Comparison of ENCODE assay signal across 8 cellular contexts in the genomic region with DNA sequence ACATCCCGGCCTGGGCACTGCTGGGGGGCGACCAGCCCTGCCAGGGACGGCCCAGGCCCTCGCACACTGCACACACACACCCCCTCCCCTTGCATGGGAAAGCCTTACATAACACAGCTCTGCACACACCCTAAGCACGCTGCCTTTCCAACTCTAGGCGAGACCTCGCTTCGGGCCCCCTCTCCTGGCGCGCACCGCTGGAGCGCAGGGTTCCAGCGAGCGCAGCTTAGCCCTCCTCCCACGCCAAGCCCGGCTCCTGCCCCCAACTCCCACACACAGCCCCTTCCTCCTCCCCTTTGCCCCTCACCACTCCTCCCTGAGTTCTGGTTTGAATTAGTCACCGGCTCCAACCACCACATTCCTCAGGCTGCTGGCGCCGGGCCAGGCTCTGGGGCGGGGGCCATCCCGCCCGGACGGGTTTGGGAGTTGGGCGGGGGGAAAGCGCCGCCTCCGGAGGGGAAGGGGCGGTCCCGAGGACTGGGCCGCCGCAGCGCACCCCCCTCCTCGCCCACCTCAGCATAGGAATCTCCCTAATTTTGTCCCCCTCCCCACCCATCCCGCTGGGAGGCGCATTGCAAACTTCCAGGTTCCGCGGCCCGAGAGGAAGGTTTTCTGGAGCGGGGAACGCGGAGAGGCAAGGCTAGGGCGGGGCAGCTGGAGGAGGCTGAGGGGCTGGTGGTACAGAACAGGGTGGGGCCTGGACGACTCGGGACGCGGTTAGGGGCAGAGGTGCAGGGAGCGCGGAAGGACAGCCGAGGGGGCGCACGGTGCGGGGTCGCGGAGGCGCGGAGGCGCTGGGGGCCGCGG. TPM values are rescaled to one million over a fixed set of nuclear protein-coding genes. Genes with fewer than 3 reads are reported as not detected.
DNase-seq lines count a peak whose midpoint lies in the region; ATAC-seq, FAIRE-seq and TF ChIP-seq lines count a peak whose summit lies in the region.

No MANE protein-coding gene starts in this region.

- WGBS in gastroesophageal sphincter (ENCODE audit: low coverage in 1 of 2), 2 donors = 3% methylated on average over 11 of the region's 59 CpGs; no CpG with 5 or more reads in 1 of the 2 donors
- no CpG with 5 or more reads among the region's 59 CpGs for WGBS in neuronal stem cell (ENCODE audit: extremely low coverage in 2 of 2, insufficient read length in 2 of 2, insufficient replicate concordance in 1 of 2), 2 donors

- H3K14ac ChIP-seq in neuronal stem cell (ENCODE audit: low read length) = peak overlapping the region; percentile 90

- peak overlapping the region; percentile 91 for H3K9ac ChIP-seq in neuronal stem cell (ENCODE audit: low read depth, low read length, poor library complexity)

- peak overlapping the region; percentile 83 for H2AFZ ChIP-seq in neuronal stem cell (ENCODE audit: low read length)

- peak overlapping the region; percentile 94 to 100 (median 96) for H3K27ac ChIP-seq in gastroesophageal sphincter
- H3K27ac ChIP-seq in neuronal stem cell (replicated peaks; ENCODE audit: low read length) = peak overlapping the region; percentile 8

- no peak overlapping the region for H3K27ac Mint-ChIP-seq in activated naive CD8-positive, alpha-beta T cell treated with anti-CD3 and anti-CD28 coated beads for 36 hours

- peak in 3 of 4 experiments; percentile 5 to 17 (median 13) for TF ChIP-seq CTCF in gastroesophageal sphincter (IDR thresholded peaks at IDR 0.05)

- peaks cover 59% of the 10 kb centered on the region for H3K4me1 Mint-ChIP-seq in activated naive CD8-positive, alpha-beta T cell treated with anti-CD3 and anti-CD28 coated beads for 36 hours

- H3K4me1 ChIP-seq in gastroesophageal sphincter = peaks cover 0 to 73% (median 36%) of the 10 kb centered on the region in 3 donors
- H3K4me1 ChIP-seq in neuronal stem cell (ENCODE audit: control insufficient read depth in 2 of 2, insufficient read depth in 1 of 2, low read depth in 1 of 2, low read length in 2 of 2) = peaks cover 33 to 43% of the 10 kb centered on the region in 2 donors

- peak overlapping the region; percentile 88 for H2AK5ac ChIP-seq in neuronal stem cell (ENCODE audit: low read depth, low read length)

- no peaks in the 10 kb centered on the region for H3K9me3 Mint-ChIP-seq in activated naive CD8-positive, alpha-beta T cell treated with anti-CD3 and anti-CD28 coated beads for 36 hours

- H3K27me3 Mint-ChIP-seq in activated naive CD8-positive, alpha-beta T cell treated with anti-CD3 and anti-CD28 coated beads for 36 hours = peaks cover 5% of the 10 kb centered on the region

- peak overlapping the region; percentile 97 for H3K18ac ChIP-seq in neuronal stem cell (ENCODE audit: low read length)

- peak overlapping the region; percentile 99 for H2BK15ac ChIP-seq in neuronal stem cell (ENCODE audit: low read length)

- no peak overlapping the region for H4K91ac ChIP-seq in neuronal stem cell (ENCODE audit: low read depth, low read length, poor library complexity)

- H3K36me3 ChIP-seq in gastroesophageal sphincter = no peaks in the 10 kb centered on the region
- no peaks in the 10 kb centered on the region for H3K36me3 ChIP-seq in neuronal stem cell (replicated peaks in 1 of 2; ENCODE audit: control insufficient read depth in 2 of 2, insufficient read depth in 2 of 2, low read length in 2 of 2)

- TF ChIP-seq POLR2A in gastroesophageal sphincter (IDR thresholded peaks at IDR 0.05) = peak; percentile 29 to 47

- peak; percentile 59 for DNase-seq in activated CD4-positive, CD25-positive, alpha-beta regulatory T cell treated with anti-CD3 and anti-CD28 coated beads, Interleukin-2, amount 50 U/mL, for 72 hours
- DNase-seq in activated CD4-positive, CD25-positive, alpha-beta regulatory T cell (lab: John Stamatoyannopoulos, UW) = no peak
- DNase-seq in RCC 7860 (ENCODE audit: low spot score) (peak; percentile 93), neuronal stem cell (ENCODE audit: low spot score) (peak; percentile 78), NCI-H1436 treated with DMSO at 0.1 percent for 48 hours (lab: John Stamatoyannopoulos, UW) (no peak)
- DNase-seq in activated naive CD8-positive, alpha-beta T cell treated with anti-CD3 and anti-CD28 coated beads for 36 hours = peak; percentile 62

- H2BK5ac ChIP-seq in neuronal stem cell (ENCODE audit: low read length) = peak overlapping the region; percentile 57

- no peaks in the 10 kb centered on the region for H3K9me3 ChIP-seq in gastroesophageal sphincter
- no peaks in the 10 kb centered on the region for H3K9me3 ChIP-seq in neuronal stem cell (replicated peaks in 1 of 2; ENCODE audit: control insufficient read depth in 2 of 2, insufficient read depth in 1 of 2, low read depth in 1 of 2, low read length in 2 of 2)

- H3K27me3 ChIP-seq in gastroesophageal sphincter (no peaks in the 10 kb centered on the region), neuronal stem cell (ENCODE audit: control insufficient read depth in 3 of 3, insufficient read depth in 3 of 3, low read depth in 1 of 3, low read length in 3 of 3) (peaks cover 21 to 69% (median 47%) of the 10 kb centered on the region in 3 experiments)

- ATAC-seq in gastroesophageal sphincter (peak; percentile 70), GM21529 (IDR thresholded peaks at IDR 0.05; ENCODE audit: unreplicated experiment) (no peak)

- TF ChIP-seq EP300 in gastroesophageal sphincter (IDR thresholded peaks at IDR 0.05) = no peak

- no peak overlapping the region for H4K8ac ChIP-seq in neuronal stem cell (ENCODE audit: low read depth, low read length)

- H2BK12ac ChIP-seq in neuronal stem cell (ENCODE audit: low read length) = peak overlapping the region; percentile 88

- peaks cover 5% of the 10 kb centered on the region for H3K79me1 ChIP-seq in neuronal stem cell (ENCODE audit: low read depth, low read length)

- peak; percentile 60 for FAIRE-seq in RCC 7860 (lab: Jason Lieb, UNC)

- H3K4ac ChIP-seq in neuronal stem cell (ENCODE audit: low read length) = no peak overlapping the region

- peak overlapping the region; percentile 88 for H3K4me3 Mint-ChIP-seq in activated naive CD8-positive, alpha-beta T cell treated with anti-CD3 and anti-CD28 coated beads for 36 hours

- peak overlapping the region; percentile 97 for H3K4me2 ChIP-seq in neuronal stem cell (ENCODE audit: insufficient read depth, low read length, poor library complexity, severe bottlenecking)

- H3K36me3 Mint-ChIP-seq in activated naive CD8-positive, alpha-beta T cell treated with anti-CD3 and anti-CD28 coated beads for 36 hours = no peaks in the 10 kb centered on the region

- peak overlapping the region; percentile 98 for H3K23ac ChIP-seq in neuronal stem cell (ENCODE audit: low read depth, low read length, poor library complexity)

- H3K4me3 ChIP-seq in gastroesophageal sphincter = peak overlapping the region; percentile 81 to 85
- H3K4me3 ChIP-seq in neuronal stem cell (ENCODE audit: low read length in 2 of 2) = peak overlapping the region; percentile 45 to 96

- H2BK120ac ChIP-seq in neuronal stem cell (ENCODE audit: low read depth, low read length) = peak overlapping the region; percentile 89

RNA-seq across cellular contexts. Expression of gene AHNAK, which starts 1.0 kb away (rescaled TPM):
- 10 to 100 TPM; 12.3 to 12.5 TPM for total RNA-seq in activated naive CD8-positive, alpha-beta T cell treated with anti-CD3 and anti-CD28 coated beads for 36 hours
- total RNA-seq in gastroesophageal sphincter = 1,000 to 10,000 TPM; 1,348 to 2,181 (median 1,745) TPM
- polyA plus RNA-seq in neuronal stem cell (2013, experiment 1 of 2) = 6.4 TPM
- polyA plus RNA-seq in neuronal stem cell (2013, experiment 2 of 2) = 6.9 TPM

RNA-seq across cellular contexts. Expression of gene EEF1G, which starts 28.1 kb away (rescaled TPM):
- 1,000 to 10,000 TPM; 1,924 to 1,929 TPM for total RNA-seq in activated naive CD8-positive, alpha-beta T cell treated with anti-CD3 and anti-CD28 coated beads for 36 hours
- total RNA-seq in gastroesophageal sphincter = 1,000 to 10,000 TPM; 1,070 to 1,712 (median 1,374) TPM
- 2,514 TPM for polyA plus RNA-seq in neuronal stem cell (2013, experiment 1 of 2)
- polyA plus RNA-seq in neuronal stem cell (2013, experiment 2 of 2) = 2,457 TPM

RNA-seq across cellular contexts. Expression of gene TUT1, which starts 45.7 kb away (rescaled TPM):
- total RNA-seq in activated naive CD8-positive, alpha-beta T cell treated with anti-CD3 and anti-CD28 coated beads for 36 hours = 10 to 100 TPM; 29.1 to 32.2 TPM
- total RNA-seq in gastroesophageal sphincter = 1 to 10 TPM; 3.8 to 9.6 (median 7.6) TPM
- 14.3 TPM for polyA plus RNA-seq in neuronal stem cell (2013, experiment 1 of 2)
- polyA plus RNA-seq in neuronal stem cell (2013, experiment 2 of 2) = 14.6 TPM

RNA-seq across cellular contexts. Expression of gene MTA2, which starts 56.0 kb away (rescaled TPM):
- 100 to 1,000 TPM; 196 to 200 TPM for total RNA-seq in activated naive CD8-positive, alpha-beta T cell treated with anti-CD3 and anti-CD28 coated beads for 36 hours
- 10 to 100 TPM; 67.9 to 88.7 (median 85.6) TPM for total RNA-seq in gastroesophageal sphincter
- polyA plus RNA-seq in neuronal stem cell (2013, experiment 1 of 2) = 61.4 TPM
- polyA plus RNA-seq in neuronal stem cell (2013, experiment 2 of 2) = 60.5 TPM

Comparison
In these comparisons a context has a peak if more than half of its experiments do, and no peak if none do; other contexts are left out.
1. DNase-seq: peak in activated CD4-positive, CD25-positive, alpha-beta regulatory T cell treated with anti-CD3 and anti-CD28 coated beads, Interleukin-2, amount 50 U/mL, for 72 hours (single experiment), RCC 7860 (single experiment), activated naive CD8-positive, alpha-beta T cell treated with anti-CD3 and anti-CD28 coated beads for 36 hours (single experiment) and neuronal stem cell (single experiment); none in activated CD4-positive, CD25-positive, alpha-beta regulatory T cell (0 of 4) and NCI-H1436 treated with DMSO at 0.1 percent for 48 hours (single experiment).
2. RNA of gene AHNAK, which starts 1.0 kb away (total RNA-seq): 1,348 to 2,181 TPM in gastroesophageal sphincter; 12.3 to 12.5 TPM in activated naive CD8-positive, alpha-beta T cell treated with anti-CD3 and anti-CD28 coated beads for 36 hours; every median in the first group is over 10 times any median in the second.